Comparison of ENCODE assay signal across 8 cellular contexts in the genomic region with DNA sequence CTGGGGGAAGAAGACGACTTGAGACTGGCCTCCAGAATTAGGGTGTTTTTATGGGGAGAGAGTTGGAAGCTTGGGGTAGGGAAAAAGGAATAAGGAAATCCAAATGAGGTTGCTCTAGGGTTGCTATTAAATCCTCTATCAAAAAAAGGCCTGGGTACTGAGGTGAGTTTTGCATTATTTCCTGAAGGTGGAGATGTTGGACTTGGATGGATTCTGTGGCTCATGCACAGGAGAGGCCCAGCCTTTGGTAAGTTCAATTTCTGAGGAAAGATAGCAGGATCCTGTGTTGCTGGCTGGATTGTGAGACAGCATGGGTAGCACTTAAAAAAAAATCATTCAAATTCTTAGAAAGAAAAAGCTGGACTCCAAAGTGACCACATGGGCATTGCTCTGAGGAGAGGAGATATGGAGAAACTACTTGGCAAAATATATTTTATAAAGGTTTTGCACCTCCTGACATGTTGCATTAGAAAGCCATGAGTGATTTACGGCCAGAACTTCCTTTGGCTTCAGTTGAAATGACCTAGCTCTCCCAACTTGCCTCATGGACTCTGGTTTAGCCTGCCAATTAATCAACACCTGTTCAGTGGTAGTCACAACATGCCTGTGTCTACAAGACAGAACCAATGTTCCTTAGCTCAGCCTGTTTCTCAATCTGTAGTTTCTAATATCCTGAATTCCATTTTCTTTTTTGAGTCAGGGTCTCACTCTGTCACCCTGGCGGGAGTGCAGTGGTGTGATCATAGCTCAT.
DNase-seq lines count a peak whose midpoint lies in the region; ATAC-seq, FAIRE-seq and TF ChIP-seq lines count a peak whose summit lies in the region.

No MANE protein-coding gene starts in this region.

- H3K27me3 ChIP-seq in H9 (ENCODE audit: insufficient read depth, low read length) (no peaks in the 10 kb centered on the region), GM12878 (replicated peaks in 1 of 2; ENCODE audit: control insufficient read depth in 2 of 2, insufficient read depth in 2 of 2, low read length in 1 of 2) (no peaks in the 10 kb centered on the region; a peak in 1 of 4 replicates)

- no peak overlapping the region for H2BK120ac ChIP-seq in H9 (ENCODE audit: low read depth, low read length, poor library complexity, severe bottlenecking)

- no peak overlapping the region for H2AK5ac ChIP-seq in H9 (ENCODE audit: insufficient read length, low read length)

- SMC1A ChIA-PET in GM12878 (lab: Charles Lee; ENCODE audit: uncharacterized antibody, unreplicated experiment): interaction anchor here (2.2 kb wide), 1 partner anchor 641 kb away, joined by 5 read pairs; no protein-coding TSS in a partner anchor

- H3K4me3 ChIP-seq in GM12878: no peak overlapping the region

- POLR2A ChIA-PET in GM12878 (lab: Charles Lee): no interaction called here
- POLR2A ChIA-PET in naive thymus-derived CD8-positive, alpha-beta T cell (lab: Charles Lee): no interaction called here

- H3K27ac ChIP-seq in H9 (ENCODE audit: insufficient read length, low read depth, low read length): no peak overlapping the region
- no peak overlapping the region for H3K27ac ChIP-seq in GM12878 (ENCODE audit: control insufficient read depth, insufficient read depth)

- H2BK15ac ChIP-seq in H9 (ENCODE audit: low read depth, low read length): no peak overlapping the region

- H2BK5ac ChIP-seq in H9 (ENCODE audit: insufficient read length, low read length): no peak overlapping the region

- H3K4ac ChIP-seq in H9 (ENCODE audit: low read depth, low read length): no peak overlapping the region

- peaks cover 13% of the 10 kb centered on the region for H3K27me3 Mint-ChIP-seq in H9 (ENCODE audit: low read depth)
- peaks cover 50% of the 10 kb centered on the region for H3K27me3 Mint-ChIP-seq in progenitor cell of endocrine pancreas
- H3K27me3 Mint-ChIP-seq in naive thymus-derived CD8-positive, alpha-beta T cell: peaks cover 3 to 19% (median 7%) of the 10 kb centered on the region in 5 donors

- no TSS peak for BruUV-seq in GM12878 (replicated peaks; lab: Mats Ljungman, UMichigan)

- no peak overlapping the region for H4K8ac ChIP-seq in H9 (replicated peaks; ENCODE audit: insufficient read length, low read depth, low read length)

- no peak overlapping the region for H3K56ac ChIP-seq in H9 (ENCODE audit: insufficient read length, low read depth, low read length)

- H4K91ac ChIP-seq in H9 (ENCODE audit: insufficient read length, low read depth, low read length): no peak overlapping the region

- no peak overlapping the region for H3K4me3 Mint-ChIP-seq in H9
- no peak overlapping the region for H3K4me3 Mint-ChIP-seq in progenitor cell of endocrine pancreas (ENCODE audit: low read depth)
- H3K4me3 Mint-ChIP-seq in naive thymus-derived CD8-positive, alpha-beta T cell: no peak overlapping the region

- no peak overlapping the region for H3T11ph ChIP-seq in H9 (ENCODE audit: low read length)

- TF ChIP-seq POLR2A in GM12878 (IDR thresholded peaks at IDR 0.05; ENCODE audit: low read depth, low read length): no peak

- no peak overlapping the region for H4K5ac ChIP-seq in H9 (ENCODE audit: insufficient read length, low read depth, low read length)

- no peak overlapping the region for H3K23ac ChIP-seq in H9 (ENCODE audit: insufficient read length, low read depth, low read length)

- FAIRE-seq in GM12878 (lab: Jason Lieb, UNC): no peak

- no peak for TF ChIP-seq EP300 in GM12878 (IDR thresholded peaks at IDR 0.05; ENCODE audit: borderline replicate concordance in 1 of 2, control insufficient read depth in 1 of 2, low read depth in 2 of 2, low read length in 2 of 2)

- ATAC-seq in GM12878 (no peak), HG02642 (IDR thresholded peaks at IDR 0.05; ENCODE audit: poor library complexity, unreplicated experiment) (no peak), GM21529 (IDR thresholded peaks at IDR 0.05; ENCODE audit: unreplicated experiment) (no peak), HG02938 (IDR thresholded peaks at IDR 0.05; ENCODE audit: unreplicated experiment) (no peak)
- no peak for ATAC-seq in naive thymus-derived CD8-positive, alpha-beta T cell

- no peak overlapping the region for H3K9ac ChIP-seq in H9 (ENCODE audit: extremely low read depth, insufficient read length, low read length)
- H3K9ac ChIP-seq in GM12878 (ENCODE audit: control insufficient read depth, insufficient read depth, low read length): no peak overlapping the region

- CTCF ChIA-PET in GM12878 (lab: Yijun Ruan, JAX): interaction anchor here (1.0 to 2.6 kb wide), 2 partner anchors 11 to 751 kb away, joined by 5 to 7 read pairs; no protein-coding TSS in a partner anchor

- H3K9me3 Mint-ChIP-seq in H9 (no peaks in the 10 kb centered on the region), progenitor cell of endocrine pancreas (ENCODE audit: low read depth) (no peaks in the 10 kb centered on the region)
- no peaks in the 10 kb centered on the region for H3K9me3 Mint-ChIP-seq in naive thymus-derived CD8-positive, alpha-beta T cell

- no peaks in the 10 kb centered on the region for H3K79me1 ChIP-seq in H9 (ENCODE audit: insufficient read depth, low read depth, low read length, poor library complexity, severe bottlenecking)

- H2AFZ ChIP-seq in H9 (ENCODE audit: low read length) (no peak overlapping the region), GM12878 (ENCODE audit: control insufficient read depth, low read depth, low read length) (no peak overlapping the region)

- H3K18ac ChIP-seq in H9 (ENCODE audit: insufficient read length, low read depth, low read length): no peak overlapping the region

- no peaks in the 10 kb centered on the region for H3K23me2 ChIP-seq in H9 (ENCODE audit: insufficient read length, low read depth, low read length, poor library complexity, severe bottlenecking)

- intact Hi-C loops in GM12878 (cut with micrococcal nuclease; ENCODE audit: unreplicated experiment): loop anchor here (5.0 to 10.0 kb wide), 3 partner anchors 170 to 753 kb away; no protein-coding TSS in a partner anchor

- H3K14ac ChIP-seq in H9 (ENCODE audit: insufficient read depth, low read length): no peak overlapping the region

- H3K79me2 ChIP-seq in H9 (ENCODE audit: insufficient read depth, low read length): no peaks in the 10 kb centered on the region
- H3K79me2 ChIP-seq in GM12878 (ENCODE audit: control insufficient read depth, insufficient read depth, low read length): no peaks in the 10 kb centered on the region

- no CpG with 5 or more reads among the region's 3 CpGs for WGBS in H9 (ENCODE audit: extremely low coverage, insufficient read length, low lambda C conversion rate)
- WGBS in GM12878 (ENCODE audit: insufficient coverage, insufficient replicate concordance, low lambda C conversion rate, missing lambda C conversion rate): 13% methylated on average over 3 of the region's 3 CpGs

- peaks cover 5 to 12% of the 10 kb centered on the region in 2 experiments for H3K4me1 Mint-ChIP-seq in H9
- H3K4me1 Mint-ChIP-seq in progenitor cell of endocrine pancreas (ENCODE audit: low read depth): peaks cover 3% of the 10 kb centered on the region
- no peaks in the 10 kb centered on the region for H3K4me1 Mint-ChIP-seq in naive thymus-derived CD8-positive, alpha-beta T cell

- RAD21 ChIA-PET in GM12878 (lab: Charles Lee; ENCODE audit: unreplicated experiment): interaction anchor here (1.9 kb wide), 1 partner anchor 640 kb away, joined by 6 read pairs; no protein-coding TSS in a partner anchor

- TF ChIP-seq CTCF in H9 (conservative IDR thresholded peaks at IDR 0.05): peak; percentile 73
- 0 out of 6 replicates have a peak, but pooled peaks of 1 of the 3 experiments have one; percentile 3 for TF ChIP-seq CTCF in GM12878 (IDR thresholded peaks at IDR 0.05 in 2 of 3, conservative IDR thresholded peaks at IDR 0.05 in 1 of 3; ENCODE audit: control insufficient read depth in 2 of 3, extremely low read depth in 1 of 3, insufficient read depth in 1 of 3, low read depth in 3 of 3, low read length in 3 of 3)
- peak; percentile 69 for TF ChIP-seq CTCF in progenitor cell of endocrine pancreas (IDR thresholded peaks at IDR 0.05; ENCODE audit: unreplicated experiment)

- H3K9me3 ChIP-seq in H9 (ENCODE audit: control insufficient read depth, low read depth, low read length): no peaks in the 10 kb centered on the region
- no peaks in the 10 kb centered on the region for H3K9me3 ChIP-seq in GM12878 (replicated peaks; ENCODE audit: control insufficient read depth, insufficient read depth, low read length)

- DNase-seq in H9 (no peak), NCI-H2171 (lab: John Stamatoyannopoulos, UW) (peak; percentile 45), GM12878 (ENCODE audit: low read depth, low spot score) (no peak), progenitor cell of endocrine pancreas (ENCODE audit: low spot score, unreplicated experiment) (no peak)
- DNase-seq in naive thymus-derived CD8-positive, alpha-beta T cell: no peak

- in situ Hi-C loops in GM12878 (cut with MboI): loop anchor here (5.0 to 10.0 kb wide), 2 partner anchors 370 to 638 kb away; no protein-coding TSS in a partner anchor

- no peak overlapping the region for H2BK12ac ChIP-seq in H9 (ENCODE audit: insufficient read length, low read depth, low read length)

- no peaks in the 10 kb centered on the region for H3K36me3 Mint-ChIP-seq in H9 (ENCODE audit: insufficient read depth in 1 of 3, low read depth in 3 of 3)
- H3K36me3 Mint-ChIP-seq in progenitor cell of endocrine pancreas (ENCODE audit: insufficient read depth): no peaks in the 10 kb centered on the region
- no peaks in the 10 kb centered on the region for H3K36me3 Mint-ChIP-seq in naive thymus-derived CD8-positive, alpha-beta T cell

- no peak overlapping the region for H3K27ac Mint-ChIP-seq in H9
- H3K27ac Mint-ChIP-seq in progenitor cell of endocrine pancreas: no peak overlapping the region
- H3K27ac Mint-ChIP-seq in naive thymus-derived CD8-positive, alpha-beta T cell: no peak overlapping the region

- H2BK20ac ChIP-seq in H9 (ENCODE audit: low read depth, low read length, poor library complexity, severe bottlenecking): no peak overlapping the region

- no peaks in the 10 kb centered on the region for H3K36me3 ChIP-seq in GM12878 (ENCODE audit: control insufficient read depth in 2 of 2, insufficient read depth in 2 of 2, low read length in 1 of 2)

- H4K20me1 ChIP-seq in H9 (ENCODE audit: control insufficient read depth, insufficient read depth, insufficient read length) (no peaks in the 10 kb centered on the region), GM12878 (ENCODE audit: control insufficient read depth, insufficient read depth) (no peaks in the 10 kb centered on the region)

- H3K4me2 ChIP-seq in H9 (ENCODE audit: insufficient read depth, insufficient read length, low read length): no peak overlapping the region
- no peak overlapping the region for H3K4me2 ChIP-seq in GM12878 (ENCODE audit: control insufficient read depth, insufficient read depth)

- TF ChIP-seq RAD21 in GM12878 (IDR thresholded peaks at IDR 0.05; ENCODE audit: insufficient read depth, low read depth, low read length): peak; percentile 24; the same call in 1 of the 2 replicates

- H3K4me1 ChIP-seq in H9 (ENCODE audit: insufficient read depth, low read length) (no peaks in the 10 kb centered on the region), GM12878 (ENCODE audit: control insufficient read depth, insufficient read depth, low read length) (no peaks in the 10 kb centered on the region)

TF ChIP-seq in GM12878, 131 proteins besides CTCF, POLR2A, EP300 and RAD21:
- TF ChIP-seq MTA3 (IDR thresholded peaks at IDR 0.05; ENCODE audit: borderline replicate concordance, low read length): no peak
- no peak for TF ChIP-seq BMI1 (IDR thresholded peaks at IDR 0.05; ENCODE audit: borderline replicate concordance)
TF ChIP-seq in GM12878: peak in this region for 0.
